In genomic region chr18:44093253-44093652, GRCh38 we compare ENCODE assay signal across 25 cellular contexts.
"Had no signal": no experiment of that assay in that cellular context is flagged by ENCODE, and none has a peak within 500 bp of the region (broad histone marks: within the 10 kb centered on the region; RNA-seq: fewer than 3 reads in every experiment).

No MANE protein-coding gene starts in this region.

- H3K27me3 Mint-ChIP-seq: activated CD4-positive, alpha-beta T cell treated with anti-CD3 and anti-CD28 coated beads for 36 hours; activated naive CD8-positive, alpha-beta T cell treated with anti-CD3 and anti-CD28 coated beads, Interleukin-2, amount 10 ng/mL, durations not matched to agents 7 days and 5 days; activated T-cell treated with anti-CD3 and anti-CD28 coated beads, Interleukin-2, amount 50 U/mL, for 24 hours; central memory CD8-positive, alpha-beta T cell; effector memory CD8-positive, alpha-beta T cell had no signal

- H3K27me3 ChIP-seq: colonic mucosa, dorsolateral prefrontal cortex, esophagus muscularis mucosa, pancreas, right atrium auricular region, tibial artery had no signal

- DNase-seq: activated B cell treated with CpG ODN at 0.5 μM for 24 hours; activated CD4-positive, alpha-beta T cell treated with anti-CD3 and anti-CD28 coated beads for 36 hours; activated CD4-positive, alpha-beta T cell treated with anti-CD3 and anti-CD28 coated beads, Interleukin-2, amount 50 U/mL, for 4 hours; activated CD8-positive, alpha-beta memory T cell treated with anti-CD3 and anti-CD28 coated beads for 24 hours; activated CD8-positive, alpha-beta memory T cell treated with anti-CD3 and anti-CD28 coated beads, Interleukin-2, amount 50 U/mL, for 4 hours; activated naive CD4-positive, alpha-beta T cell; activated naive CD8-positive, alpha-beta T cell treated with anti-CD3 and anti-CD28 coated beads, Interleukin-2, amount 10 ng/mL, durations not matched to agents 7 days and 5 days; activated T-cell treated with anti-CD3 and anti-CD28 coated beads, Interleukin-2, amount 50 U/mL, for 24 hours; colonic mucosa; dorsolateral prefrontal cortex; effector memory CD8-positive, alpha-beta T cell; glutamatergic neuron; hippocampal formation; mesenchymal stem cell; nephron progenitor cell; pancreas; psoas muscle; stimulated activated CD4-positive, alpha-beta T cell treated with anti-CD3 and anti-CD28 coated beads, Interleukin-4, amount 100 ng/mL, for 4 hours; stimulated activated naive CD8-positive, alpha-beta T cell treated with anti-CD3 and anti-CD28 coated beads, Interleukin-15, Interleukin-2, amounts not matched to agents 100 U/mL and 50 U/mL, for 24 hours; substantia nigra; tibial artery had no signal

- H3K4me3 ChIP-seq: colonic mucosa, dorsolateral prefrontal cortex, esophagus muscularis mucosa, pancreas, psoas muscle, right atrium auricular region, tibial artery had no signal

- H3K4me3 Mint-ChIP-seq: activated B cell treated with CpG ODN at 0.5 μM for 24 hours; activated CD4-positive, alpha-beta T cell treated with anti-CD3 and anti-CD28 coated beads for 36 hours; activated naive CD8-positive, alpha-beta T cell treated with anti-CD3 and anti-CD28 coated beads, Interleukin-2, amount 10 ng/mL, durations not matched to agents 7 days and 5 days; activated T-cell treated with anti-CD3 and anti-CD28 coated beads, Interleukin-2, amount 50 U/mL, for 24 hours; central memory CD8-positive, alpha-beta T cell; effector memory CD8-positive, alpha-beta T cell; nephron progenitor cell had no signal

- H3K9me3 ChIP-seq: colonic mucosa, esophagus muscularis mucosa, psoas muscle, right atrium auricular region had no signal

- H3K4me1 ChIP-seq: colonic mucosa, esophagus muscularis mucosa, pancreas, psoas muscle, right atrium auricular region had no signal

- H3K4me1 Mint-ChIP-seq: activated B cell treated with CpG ODN at 0.5 μM for 24 hours; activated CD4-positive, alpha-beta T cell treated with anti-CD3 and anti-CD28 coated beads for 36 hours; activated naive CD8-positive, alpha-beta T cell treated with anti-CD3 and anti-CD28 coated beads, Interleukin-2, amount 10 ng/mL, durations not matched to agents 7 days and 5 days; central memory CD8-positive, alpha-beta T cell had no signal

- H3K27ac Mint-ChIP-seq: activated B cell treated with CpG ODN at 0.5 μM for 24 hours; activated CD4-positive, alpha-beta T cell treated with anti-CD3 and anti-CD28 coated beads for 36 hours; activated naive CD8-positive, alpha-beta T cell treated with anti-CD3 and anti-CD28 coated beads, Interleukin-2, amount 10 ng/mL, durations not matched to agents 7 days and 5 days; activated T-cell treated with anti-CD3 and anti-CD28 coated beads, Interleukin-2, amount 50 U/mL, for 24 hours; activated T-helper 2 cell treated with anti-CD3 and anti-CD28 coated beads, Interferon-gamma antibody, Interleukin-2, Interleukin-4, amounts not matched to agents 10 μg/mL and 5 μg/mL and 100 μg/mL, durations not matched to agents 14 hours and 24 hours and 36 hours; effector memory CD8-positive, alpha-beta T cell; nephron progenitor cell had no signal

- H3K9me3 Mint-ChIP-seq: activated B cell treated with CpG ODN at 0.5 μM for 24 hours; central memory CD8-positive, alpha-beta T cell had no signal

- H3K36me3 ChIP-seq: colonic mucosa, esophagus muscularis mucosa, pancreas, right atrium auricular region, tibial artery had no signal

- H3K36me3 Mint-ChIP-seq: activated naive CD8-positive, alpha-beta T cell treated with anti-CD3 and anti-CD28 coated beads, Interleukin-2, amount 10 ng/mL, durations not matched to agents 7 days and 5 days had no signal
